ENCODE assay signal across 12 cellular contexts in genomic region chr18:60246606-60247005, GRCh38.
DNase-seq lines count a peak whose midpoint lies in the region; ATAC-seq and TF ChIP-seq lines count a peak whose summit lies in the region.
"Had no signal": no experiment of that assay in that cellular context is flagged by ENCODE, and none has a peak within 500 bp of the region (broad histone marks: within the 10 kb centered on the region; RNA-seq: fewer than 3 reads in every experiment).

No MANE protein-coding gene starts in this region.

- no peaks in the 10 kb centered on the region for H4K20me1 ChIP-seq in OCI-LY7 (ENCODE audit: insufficient read depth, low read length)

- peak overlapping the region; percentile 79; the same call in 1 of the 2 replicates for H2AFZ ChIP-seq in OCI-LY7 (ENCODE audit: low read length)

- peaks cover 50% of the 10 kb centered on the region for H3K4me1 ChIP-seq in OCI-LY7 (ENCODE audit: insufficient read depth, low read length, poor library complexity, severe bottlenecking)

- BruUV-seq in OCI-LY7 (replicated peaks; lab: Mats Ljungman, UMichigan), result no TSS peak

- ATAC-seq in GM18861 (IDR thresholded peaks at IDR 0.05; ENCODE audit: unreplicated experiment) (peak; percentile 58), GM21529 (IDR thresholded peaks at IDR 0.05; ENCODE audit: unreplicated experiment) (peak; percentile 82), HG03108 (IDR thresholded peaks at IDR 0.05; ENCODE audit: unreplicated experiment) (peak; percentile 74)
- ATAC-seq: activated CD8-positive, alpha-beta T cell treated with anti-CD3 and anti-CD28 coated beads, Interleukin-2, amount 10 ng/mL, durations not matched to agents 7 days and 5 days had no signal

- POLR2A ChIA-PET in OCI-LY7 (lab: Charles Lee), result interaction anchor here (0.8 kb wide), 1 partner anchor 1588 kb away, joined by 3 read pairs; no protein-coding TSS in a partner anchor

- CTCF ChIA-PET in OCI-LY7 (lab: Charles Lee; ENCODE audit: unreplicated experiment), result no interaction called here

- no peaks in the 10 kb centered on the region; the same call in 1 of the 2 replicates for H3K36me3 ChIP-seq in OCI-LY7 (ENCODE audit: insufficient read depth, low read length)

- H3K27ac ChIP-seq in OCI-LY7 (ENCODE audit: low read depth, low read length, poor library complexity, severe bottlenecking), result peak overlapping the region; percentile 94
- H3K27ac ChIP-seq: C4-2B had no signal

- H3K4me3 ChIP-seq in OCI-LY7 (ENCODE audit: low read depth, low read length, poor library complexity, severe bottlenecking), result peak overlapping the region; percentile 28

- TF ChIP-seq CTCF in OCI-LY7 (conservative IDR thresholded peaks at IDR 0.05; ENCODE audit: low read length), result no peak

- intact Hi-C loops in OCI-LY7 (cut with micrococcal nuclease; ENCODE audit: unreplicated experiment), result loop anchor here (10.0 kb wide), 2 partner anchors 252 to 392 kb away; no protein-coding TSS in a partner anchor

- DNase-seq in OCI-LY7 (ENCODE audit: low spot score), result peak; percentile 49
- no peak for DNase-seq in amygdala (lab: John Stamatoyannopoulos, UW)
- no peak for DNase-seq in NOMO-1 treated with dmso at 0.1 percent for 144 hours (lab: John Stamatoyannopoulos, UW; ENCODE audit: unreplicated experiment)
- no peak for DNase-seq in DMS153 treated with DMSO at 0.1 percent for 48 hours (lab: John Stamatoyannopoulos, UW; ENCODE audit: unreplicated experiment)
- no peak for DNase-seq in activated CD4-positive, alpha-beta T cell treated with anti-CD3 and anti-CD28 coated beads for 4 hours
- DNase-seq: activated CD8-positive, alpha-beta T cell treated with anti-CD3 and anti-CD28 coated beads, Interleukin-2, amount 10 ng/mL, durations not matched to agents 7 days and 5 days; effector CD8-positive, alpha-beta T cell; NCI-H510A treated with DMSO at 0.1 percent for 48 hours had no signal

- peak overlapping the region; percentile 75 for H3K4me2 ChIP-seq in OCI-LY7 (ENCODE audit: low read length)

- H3K9me3 ChIP-seq in OCI-LY7 (ENCODE audit: low read length), result no peaks in the 10 kb centered on the region

- H3K79me2 ChIP-seq in OCI-LY7 (ENCODE audit: insufficient read depth, low read depth, low read length), result no peaks in the 10 kb centered on the region

- H3K9me2 ChIP-seq in OCI-LY7 (ENCODE audit: insufficient read depth, low read length), result no peaks in the 10 kb centered on the region
